In genomic region chr14:67674480-67675218, GRCh38 we compare ENCODE assay signal across 1 cellular context.
TF ChIP-seq lines count a peak whose summit lies in the region.

Gene VTI1B, minus strand, starts transcription at chr14:67674632. Its CDS starts 143 bp downstream, at chr14:67674489.

TF ChIP-seq in HepG2, 621 proteins besides CTCF, POLR2A, EP300 and RAD21 (continued from another document and continues in another):
- TF ChIP-seq AFF4 (CRISPR knock-in tag; IDR thresholded peaks at IDR 0.05): peak; percentile 64; the same call in 1 of the 2 replicates
- TF ChIP-seq, protein P1, sequence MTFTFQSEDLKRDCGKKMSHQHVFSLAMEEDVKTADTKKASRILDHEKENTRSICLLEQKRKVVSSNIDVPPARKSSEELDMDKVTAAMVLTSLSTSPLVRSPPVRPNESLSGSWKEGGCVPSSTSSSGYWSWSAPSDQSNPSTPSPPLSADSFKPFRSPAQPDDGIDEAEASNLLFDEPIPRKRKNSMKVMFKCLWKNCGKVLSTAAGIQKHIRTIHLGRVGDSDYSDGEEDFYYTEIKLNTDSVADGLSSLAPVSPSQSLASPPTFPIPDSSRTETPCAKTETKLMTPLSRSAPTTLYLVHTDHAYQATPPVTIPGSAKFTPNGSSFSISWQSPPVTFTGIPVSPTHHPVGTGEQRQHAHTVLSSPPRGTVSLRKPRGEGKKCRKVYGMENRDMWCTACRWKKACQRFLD (CRISPR knock-in tag; IDR thresholded peaks at IDR 0.05; ENCODE audit: borderline replicate concordance): peak; percentile 85; the same call in 1 of the 2 replicates
- no peak for TF ChIP-seq ZMYM3 (CRISPR knock-in tag; IDR thresholded peaks at IDR 0.05)
- TF ChIP-seq ZMYM2 (CRISPR knock-in tag; IDR thresholded peaks at IDR 0.05): no peak
- peak; percentile 69; the same call in 2 of the 3 replicates for TF ChIP-seq MXI1 (IDR thresholded peaks at IDR 0.05; ENCODE audit: borderline replicate concordance, low read depth, low read length)
- 0 out of 2 replicates have a peak, but pooled peaks have one; percentile 33 for TF ChIP-seq ZNF34 (CRISPR knock-in tag; IDR thresholded peaks at IDR 0.05; ENCODE audit: borderline replicate concordance)
- peak; percentile 99 for TF ChIP-seq THAP11 (CRISPR knock-in tag; IDR thresholded peaks at IDR 0.05)
- TF ChIP-seq, protein P2, sequence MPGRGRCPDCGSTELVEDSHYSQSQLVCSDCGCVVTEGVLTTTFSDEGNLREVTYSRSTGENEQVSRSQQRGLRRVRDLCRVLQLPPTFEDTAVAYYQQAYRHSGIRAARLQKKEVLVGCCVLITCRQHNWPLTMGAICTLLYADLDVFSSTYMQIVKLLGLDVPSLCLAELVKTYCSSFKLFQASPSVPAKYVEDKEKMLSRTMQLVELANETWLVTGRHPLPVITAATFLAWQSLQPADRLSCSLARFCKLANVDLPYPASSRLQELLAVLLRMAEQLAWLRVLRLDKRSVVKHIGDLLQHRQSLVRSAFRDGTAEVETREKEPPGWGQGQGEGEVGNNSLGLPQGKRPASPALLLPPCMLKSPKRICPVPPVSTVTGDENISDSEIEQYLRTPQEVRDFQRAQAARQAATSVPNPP (CRISPR knock-in tag; IDR thresholded peaks at IDR 0.05): no peak; the same call in 1 of the 2 replicates
- no peak for TF ChIP-seq HNRNPL (IDR thresholded peaks at IDR 0.05; ENCODE audit: low read depth, low read length)
- peak; percentile 67; the same call in 1 of the 2 replicates for TF ChIP-seq ZNF333 (CRISPR knock-in tag; IDR thresholded peaks at IDR 0.05; ENCODE audit: borderline replicate concordance)
- no peak for TF ChIP-seq ZBTB8A (CRISPR knock-in tag; IDR thresholded peaks at IDR 0.05; ENCODE audit: borderline replicate concordance, low read depth)
- TF ChIP-seq, protein P3, sequence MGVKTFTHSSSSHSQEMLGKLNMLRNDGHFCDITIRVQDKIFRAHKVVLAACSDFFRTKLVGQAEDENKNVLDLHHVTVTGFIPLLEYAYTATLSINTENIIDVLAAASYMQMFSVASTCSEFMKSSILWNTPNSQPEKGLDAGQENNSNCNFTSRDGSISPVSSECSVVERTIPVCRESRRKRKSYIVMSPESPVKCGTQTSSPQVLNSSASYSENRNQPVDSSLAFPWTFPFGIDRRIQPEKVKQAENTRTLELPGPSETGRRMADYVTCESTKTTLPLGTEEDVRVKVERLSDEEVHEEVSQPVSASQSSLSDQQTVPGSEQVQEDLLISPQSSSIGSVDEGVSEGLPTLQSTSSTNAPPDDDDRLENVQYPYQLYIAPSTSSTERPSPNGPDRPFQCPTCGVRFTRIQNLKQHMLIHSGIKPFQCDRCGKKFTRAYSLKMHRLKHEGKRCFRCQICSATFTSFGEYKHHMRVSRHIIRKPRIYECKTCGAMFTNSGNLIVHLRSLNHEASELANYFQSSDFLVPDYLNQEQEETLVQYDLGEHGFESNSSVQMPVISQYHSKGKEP (CRISPR knock-in tag; IDR thresholded peaks at IDR 0.05): peak; percentile 14; the same call in 1 of the 2 replicates
- peak; percentile 98 for TF ChIP-seq ZNF143 (CRISPR knock-in tag; IDR thresholded peaks at IDR 0.05)
- TF ChIP-seq, protein P4, sequence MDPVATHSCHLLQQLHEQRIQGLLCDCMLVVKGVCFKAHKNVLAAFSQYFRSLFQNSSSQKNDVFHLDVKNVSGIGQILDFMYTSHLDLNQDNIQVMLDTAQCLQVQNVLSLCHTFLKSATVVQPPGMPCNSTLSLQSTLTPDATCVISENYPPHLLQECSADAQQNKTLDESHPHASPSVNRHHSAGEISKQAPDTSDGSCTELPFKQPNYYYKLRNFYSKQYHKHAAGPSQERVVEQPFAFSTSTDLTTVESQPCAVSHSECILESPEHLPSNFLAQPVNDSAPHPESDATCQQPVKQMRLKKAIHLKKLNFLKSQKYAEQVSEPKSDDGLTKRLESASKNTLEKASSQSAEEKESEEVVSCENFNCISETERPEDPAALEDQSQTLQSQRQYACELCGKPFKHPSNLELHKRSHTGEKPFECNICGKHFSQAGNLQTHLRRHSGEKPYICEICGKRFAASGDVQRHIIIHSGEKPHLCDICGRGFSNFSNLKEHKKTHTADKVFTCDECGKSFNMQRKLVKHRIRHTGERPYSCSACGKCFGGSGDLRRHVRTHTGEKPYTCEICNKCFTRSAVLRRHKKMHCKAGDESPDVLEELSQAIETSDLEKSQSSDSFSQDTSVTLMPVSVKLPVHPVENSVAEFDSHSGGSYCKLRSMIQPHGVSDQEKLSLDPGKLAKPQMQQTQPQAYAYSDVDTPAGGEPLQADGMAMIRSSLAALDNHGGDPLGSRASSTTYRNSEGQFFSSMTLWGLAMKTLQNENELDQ (CRISPR knock-in tag; IDR thresholded peaks at IDR 0.05; ENCODE audit: borderline replicate concordance): no peak
- no peak; the same call in 1 of the 2 replicates for TF ChIP-seq BCL6 (CRISPR knock-in tag; IDR thresholded peaks at IDR 0.05)
- TF ChIP-seq ZNF629 (CRISPR knock-in tag; conservative IDR thresholded peaks at IDR 0.05): no peak
- TF ChIP-seq, protein P5, sequence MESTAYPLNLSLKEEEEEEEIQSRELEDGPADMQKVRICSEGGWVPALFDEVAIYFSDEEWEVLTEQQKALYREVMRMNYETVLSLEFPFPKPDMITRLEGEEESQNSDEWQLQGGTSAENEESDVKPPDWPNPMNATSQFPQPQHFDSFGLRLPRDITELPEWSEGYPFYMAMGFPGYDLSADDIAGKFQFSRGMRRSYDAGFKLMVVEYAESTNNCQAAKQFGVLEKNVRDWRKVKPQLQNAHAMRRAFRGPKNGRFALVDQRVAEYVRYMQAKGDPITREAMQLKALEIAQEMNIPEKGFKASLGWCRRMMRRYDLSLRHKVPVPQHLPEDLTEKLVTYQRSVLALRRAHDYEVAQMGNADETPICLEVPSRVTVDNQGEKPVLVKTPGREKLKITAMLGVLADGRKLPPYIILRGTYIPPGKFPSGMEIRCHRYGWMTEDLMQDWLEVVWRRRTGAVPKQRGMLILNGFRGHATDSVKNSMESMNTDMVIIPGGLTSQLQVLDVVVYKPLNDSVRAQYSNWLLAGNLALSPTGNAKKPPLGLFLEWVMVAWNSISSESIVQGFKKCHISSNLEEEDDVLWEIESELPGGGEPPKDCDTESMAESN (CRISPR knock-in tag; conservative IDR thresholded peaks at IDR 0.05): 0 out of 2 replicates have a peak, but pooled peaks have one; percentile 21
- TF ChIP-seq ETV6 (CRISPR knock-in tag; conservative IDR thresholded peaks at IDR 0.05): no peak; the same call in 1 of the 2 replicates
- no peak for TF ChIP-seq SYNCRIP (IDR thresholded peaks at IDR 0.05; ENCODE audit: insufficient read depth, low read depth, low read length)
- no peak for TF ChIP-seq LCORL (IDR thresholded peaks at IDR 0.05)
- peak; percentile 69 for TF ChIP-seq LCORL (CRISPR knock-in tag; IDR thresholded peaks at IDR 0.05)
- no peak for TF ChIP-seq SIX4 (CRISPR knock-in tag; IDR thresholded peaks at IDR 0.05)
- peak; percentile 13; the same call in 1 of the 2 replicates for TF ChIP-seq RXRB (CRISPR knock-in tag; IDR thresholded peaks at IDR 0.05; ENCODE audit: borderline replicate concordance)
- peak; percentile 22; the same call in 1 of the 2 replicates for TF ChIP-seq MXD1 (CRISPR knock-in tag; IDR thresholded peaks at IDR 0.05)
- no peak for TF ChIP-seq ZNF772 (CRISPR knock-in tag; IDR thresholded peaks at IDR 0.05)
- TF ChIP-seq, protein P6, sequence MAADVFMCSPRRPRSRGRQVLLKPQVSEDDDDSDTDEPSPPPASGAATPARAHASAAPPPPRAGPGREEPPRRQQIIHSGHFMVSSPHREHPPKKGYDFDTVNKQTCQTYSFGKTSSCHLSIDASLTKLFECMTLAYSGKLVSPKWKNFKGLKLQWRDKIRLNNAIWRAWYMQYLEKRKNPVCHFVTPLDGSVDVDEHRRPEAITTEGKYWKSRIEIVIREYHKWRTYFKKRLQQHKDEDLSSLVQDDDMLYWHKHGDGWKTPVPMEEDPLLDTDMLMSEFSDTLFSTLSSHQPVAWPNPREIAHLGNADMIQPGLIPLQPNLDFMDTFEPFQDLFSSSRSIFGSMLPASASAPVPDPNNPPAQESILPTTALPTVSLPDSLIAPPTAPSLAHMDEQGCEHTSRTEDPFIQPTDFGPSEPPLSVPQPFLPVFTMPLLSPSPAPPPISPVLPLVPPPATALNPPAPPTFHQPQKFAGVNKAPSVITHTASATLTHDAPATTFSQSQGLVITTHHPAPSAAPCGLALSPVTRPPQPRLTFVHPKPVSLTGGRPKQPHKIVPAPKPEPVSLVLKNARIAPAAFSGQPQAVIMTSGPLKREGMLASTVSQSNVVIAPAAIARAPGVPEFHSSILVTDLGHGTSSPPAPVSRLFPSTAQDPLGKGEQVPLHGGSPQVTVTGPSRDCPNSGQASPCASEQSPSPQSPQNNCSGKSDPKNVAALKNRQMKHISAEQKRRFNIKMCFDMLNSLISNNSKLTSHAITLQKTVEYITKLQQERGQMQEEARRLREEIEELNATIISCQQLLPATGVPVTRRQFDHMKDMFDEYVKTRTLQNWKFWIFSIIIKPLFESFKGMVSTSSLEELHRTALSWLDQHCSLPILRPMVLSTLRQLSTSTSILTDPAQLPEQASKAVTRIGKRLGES (CRISPR knock-in tag; IDR thresholded peaks at IDR 0.05; ENCODE audit: borderline replicate concordance): no peak
- no peak for TF ChIP-seq CEBPG (CRISPR knock-in tag; IDR thresholded peaks at IDR 0.05)
- TF ChIP-seq, protein P7, sequence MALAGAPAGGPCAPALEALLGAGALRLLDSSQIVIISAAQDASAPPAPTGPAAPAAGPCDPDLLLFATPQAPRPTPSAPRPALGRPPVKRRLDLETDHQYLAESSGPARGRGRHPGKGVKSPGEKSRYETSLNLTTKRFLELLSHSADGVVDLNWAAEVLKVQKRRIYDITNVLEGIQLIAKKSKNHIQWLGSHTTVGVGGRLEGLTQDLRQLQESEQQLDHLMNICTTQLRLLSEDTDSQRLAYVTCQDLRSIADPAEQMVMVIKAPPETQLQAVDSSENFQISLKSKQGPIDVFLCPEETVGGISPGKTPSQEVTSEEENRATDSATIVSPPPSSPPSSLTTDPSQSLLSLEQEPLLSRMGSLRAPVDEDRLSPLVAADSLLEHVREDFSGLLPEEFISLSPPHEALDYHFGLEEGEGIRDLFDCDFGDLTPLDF (CRISPR knock-in tag; IDR thresholded peaks at IDR 0.05): peak; percentile 7; the same call in 1 of the 2 replicates
- 0 out of 2 replicates have a peak, but pooled peaks have one; percentile 45 for TF ChIP-seq ZNF550 (CRISPR knock-in tag; IDR thresholded peaks at IDR 0.05; ENCODE audit: borderline replicate concordance)
- TF ChIP-seq ZFP36L2 (CRISPR knock-in tag; IDR thresholded peaks at IDR 0.05): no peak
- TF ChIP-seq MIXL1 (CRISPR knock-in tag; IDR thresholded peaks at IDR 0.05): no peak
- TF ChIP-seq ZNF33A (CRISPR knock-in tag; IDR thresholded peaks at IDR 0.05; ENCODE audit: borderline replicate concordance): no peak
- TF ChIP-seq WIZ (CRISPR knock-in tag; IDR thresholded peaks at IDR 0.05): 0 out of 2 replicates have a peak, but pooled peaks have one; percentile 58
- no peak for TF ChIP-seq SOX13 (IDR thresholded peaks at IDR 0.05)
- TF ChIP-seq SOX13 (CRISPR knock-in tag; conservative IDR thresholded peaks at IDR 0.05 in 1 of 2, IDR thresholded peaks at IDR 0.05 in 1 of 2): no peak
- peak; percentile 89; the same call in 1 of the 2 replicates for TF ChIP-seq ZFP82 (CRISPR knock-in tag; IDR thresholded peaks at IDR 0.05; ENCODE audit: borderline replicate concordance)
- peak; percentile 69; the same call in 1 of the 2 replicates for TF ChIP-seq PRMT3 (CRISPR knock-in tag; IDR thresholded peaks at IDR 0.05; ENCODE audit: borderline replicate concordance, low read depth)
- peak; percentile 40; the same call in 1 of the 2 replicates for TF ChIP-seq GATAD1 (CRISPR knock-in tag; IDR thresholded peaks at IDR 0.05)
- 0 out of 2 replicates have a peak, but pooled peaks have one; percentile 39 for TF ChIP-seq RELA (CRISPR knock-in tag; IDR thresholded peaks at IDR 0.05)
- TF ChIP-seq ZNF672 (CRISPR knock-in tag; IDR thresholded peaks at IDR 0.05): no peak
- no peak for TF ChIP-seq BHLHE40 (IDR thresholded peaks at IDR 0.05; ENCODE audit: low read length)
- 0 out of 2 replicates have a peak, but pooled peaks have one; percentile 5 for TF ChIP-seq FOXO1 (CRISPR knock-in tag; IDR thresholded peaks at IDR 0.05)
- TF ChIP-seq ZEB1 (IDR thresholded peaks at IDR 0.05; ENCODE audit: insufficient replicate concordance, low read depth): no peak
- no peak for TF ChIP-seq PAWR (CRISPR knock-in tag; IDR thresholded peaks at IDR 0.05; ENCODE audit: borderline replicate concordance)
- no peak for TF ChIP-seq PCBP1 (IDR thresholded peaks at IDR 0.05; ENCODE audit: borderline replicate concordance, low read depth, low read length)
